ENCODE assay signal across 12 cellular contexts in the genomic region with DNA sequence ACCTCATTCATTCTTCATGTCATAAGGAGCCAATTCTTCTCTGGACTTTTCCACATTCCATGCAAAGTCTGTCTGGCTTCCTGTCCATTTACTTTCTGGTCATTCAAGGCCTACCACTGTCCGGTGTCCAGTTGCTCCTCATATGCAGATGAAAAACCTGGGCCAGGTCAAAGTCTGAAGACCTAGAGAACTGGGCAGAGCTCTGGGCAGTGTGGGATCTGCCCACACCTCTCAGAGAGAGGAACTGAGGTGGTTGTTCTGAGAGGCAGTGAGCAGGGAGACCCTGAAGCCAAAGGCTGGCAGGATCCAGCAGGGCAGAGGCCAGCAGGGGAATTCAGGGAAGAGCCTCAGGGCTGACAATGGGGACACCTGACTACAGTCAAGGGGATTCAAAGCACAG. TPM values are rescaled to one million over a fixed set of nuclear protein-coding genes. Genes with fewer than 3 reads are reported as not detected.
"Had no signal": no experiment of that assay in that cellular context is flagged by ENCODE, and none has a peak within 500 bp of the region (broad histone marks: within the 10 kb centered on the region; RNA-seq: fewer than 3 reads in every experiment).

No MANE protein-coding gene starts in this region.

RNA-seq across cellular contexts. Expression of a gene that starts 58.7 kb away (rescaled TPM):
- total RNA-seq: activated B cell treated with CpG ODN at 0.5 μM for 24 hours; activated CD4-positive, alpha-beta memory T cell treated with anti-CD3 and anti-CD28 coated beads for 36 hours; activated CD4-positive, alpha-beta memory T cell treated with anti-CD3 and anti-CD28 coated beads, Interleukin-2, amount 10 ng/mL, durations not matched to agents 7 days and 5 days; activated CD4-positive, alpha-beta T cell treated with anti-CD3 and anti-CD28 coated beads for 36 hours; activated CD4-positive, alpha-beta T cell treated with anti-CD3 and anti-CD28 coated beads, Interleukin-2, amount 10 ng/mL, durations not matched to agents 24 days and 14 days; activated CD4-positive, alpha-beta T cell treated with anti-CD3 and anti-CD28 coated beads, Interleukin-2, amount 10 ng/mL, durations not matched to agents 7 days and 5 days; activated CD8-positive, alpha-beta memory T cell treated with anti-CD3 and anti-CD28 coated beads for 36 hours; activated CD8-positive, alpha-beta memory T cell treated with anti-CD3 and anti-CD28 coated beads, Interleukin-2, amount 10 ng/mL, durations not matched to agents 7 days and 5 days; activated CD8-positive, alpha-beta T cell treated with anti-CD3 and anti-CD28 coated beads for 36 hours; activated CD8-positive, alpha-beta T cell treated with anti-CD3 and anti-CD28 coated beads, Interleukin-2, amount 10 ng/mL, durations not matched to agents 7 days and 5 days; T-helper 1 cell treated with Interleukin-12 subunit alpha and Interleukin-12 subunit beta and Interleukin-4 antibody, amounts not matched to agents 30 ng/mL and 1 ng/mL, for 36 hours; T-helper 2 cell treated with Interferon-gamma antibody and Interleukin-4, amounts not matched to agents 100 ng/mL and 5 ng/mL, for 36 hours had no signal
